ENCODE assay signal across 8 cellular contexts in the genomic region with DNA sequence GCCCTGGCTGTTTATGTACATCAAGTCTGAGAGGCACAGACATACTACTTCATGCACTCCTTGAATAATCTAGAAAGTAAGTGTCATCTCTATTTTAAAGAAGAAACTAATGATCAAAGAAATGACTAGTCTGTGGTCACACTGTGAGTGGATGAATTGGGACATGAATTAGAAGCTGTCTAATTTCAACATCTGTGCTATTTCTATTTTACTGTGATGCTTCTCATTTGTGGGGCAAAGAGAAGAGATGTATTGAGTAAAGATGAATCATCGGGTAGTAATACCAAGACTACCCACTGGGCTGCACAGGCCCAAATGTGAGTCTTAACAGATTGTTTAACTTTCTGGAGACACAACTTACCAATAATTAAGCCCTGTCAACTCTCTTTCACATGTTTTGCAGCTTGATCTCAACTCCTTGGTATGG. TPM values are rescaled to one million over a fixed set of nuclear protein-coding genes. Genes with fewer than 3 reads are reported as not detected.
DNase-seq lines count a peak whose midpoint lies in the region; ATAC-seq, FAIRE-seq and TF ChIP-seq lines count a peak whose summit lies in the region.

No MANE protein-coding gene starts in this region.

- FAIRE-seq in RCC 7860 (lab: Jason Lieb, UNC) = peak; percentile 68

- in situ Hi-C loops in ACHN (cut with HindIII; ENCODE audit: low pct_ligation_motif_present, low pct_unique_long_range_greater_than_20kb, low sequenced_read_pairs) = no loop called here

- ATAC-seq in GM18517 (IDR thresholded peaks at IDR 0.05; ENCODE audit: unreplicated experiment) = peak; percentile 93
- peak; percentile 96 for ATAC-seq in HG02885 (IDR thresholded peaks at IDR 0.05; ENCODE audit: poor library complexity, unreplicated experiment)
- ATAC-seq in omental fat pad (ENCODE audit: low FRiP score) = no peak

- TF ChIP-seq CTCF in omental fat pad (IDR thresholded peaks at IDR 0.05) = no peak

- DNase-seq in ACHN = peak; percentile 58
- peak; percentile 12 for DNase-seq in RCC 7860 (ENCODE audit: low spot score)
- DNase-seq in iPS-NIHi11 (ENCODE audit: low spot score) = peak; percentile 4
- DNase-seq in GF-D8 (lab: John Stamatoyannopoulos, UW) = no peak
- no peak for DNase-seq in omental fat pad (ENCODE audit: low spot score)
- DNase-seq in DMS153 treated with DMSO at 0.1 percent for 48 hours (lab: John Stamatoyannopoulos, UW; ENCODE audit: unreplicated experiment) = no peak

RNA-seq across cellular contexts. Expression of a gene that starts 42.4 kb away (rescaled TPM):
- 10 to 100 TPM; 21.5 to 25.3 (median 22.9) TPM for total RNA-seq in omental fat pad

Comparison
In these comparisons a context has a peak if more than half of its experiments do, and no peak if none do; other contexts are left out.
1. DNase-seq: peak in ACHN (single experiment), RCC 7860 (single experiment) and iPS-NIHi11 (single experiment); none in GF-D8 (single experiment), omental fat pad (single experiment) and DMS153 treated with DMSO at 0.1 percent for 48 hours (single experiment).